In genomic region chr14:50615056-50615455, GRCh38 we compare ENCODE assay signal across 18 cellular contexts.
"Had no signal": no experiment of that assay in that cellular context is flagged by ENCODE, and none has a peak within 500 bp of the region (broad histone marks: within the 10 kb centered on the region; RNA-seq: fewer than 3 reads in every experiment).

No MANE protein-coding gene starts in this region.

- H3K4me1 ChIP-seq: adrenal gland, colonic mucosa, gastroesophageal sphincter, psoas muscle, suprapubic skin, vagina had no signal

- H3K27ac ChIP-seq: adrenal gland, colonic mucosa, epithelial cell of prostate, gastroesophageal sphincter, heart right ventricle, ovary, psoas muscle, suprapubic skin, vagina had no signal

- H3K27me3 ChIP-seq: adrenal gland, colonic mucosa, gastroesophageal sphincter, heart right ventricle, ovary, suprapubic skin, vagina had no signal

- H3K4me3 ChIP-seq: adrenal gland, colonic mucosa, gastroesophageal sphincter, heart right ventricle, ovary, psoas muscle, suprapubic skin, vagina had no signal

- FAIRE-seq: astrocyte, kidney, TTC549 had no signal

- H3K9me3 ChIP-seq: adrenal gland, colonic mucosa, gastroesophageal sphincter, ovary, psoas muscle, suprapubic skin, vagina had no signal

- DNase-seq: activated T-cell treated with anti-CD3 and anti-CD28 coated beads, Interleukin-2, amount 50 U/mL, for 1 hour; adrenal gland; colonic mucosa; endodermal cell; heart right ventricle; kidney; natural killer cell; ovary; psoas muscle; right cardiac atrium; stimulated activated CD4-positive, alpha-beta T cell treated with anti-CD3 and anti-CD28 coated beads, Interleukin-12 subunit alpha, Interleukin-12 subunit beta, amount 100 ng/mL, for 4 hours; T-helper 1 cell had no signal

- H3K36me3 ChIP-seq: adrenal gland, colonic mucosa, ovary had no signal
